18 cellular contexts compared by ENCODE assay signal in genomic region chr16:61289141-61289540, GRCh38.
A peak's percentile ranks its signal among the peaks of the same experiment; 100 is the strongest.
DNase-seq lines count a peak whose midpoint lies in the region; ATAC-seq, FAIRE-seq and TF ChIP-seq lines count a peak whose summit lies in the region.
"Had no signal": no experiment of that assay in that cellular context is flagged by ENCODE, and none has a peak within 500 bp of the region (broad histone marks: within the 10 kb centered on the region; RNA-seq: fewer than 3 reads in every experiment).

No MANE protein-coding gene starts in this region.

- no peak for TF ChIP-seq POLR2A in H54 (IDR thresholded peaks at IDR 0.05; ENCODE audit: low read depth, low read length)

- DNase-seq in MV-4-11 (lab: John Stamatoyannopoulos, UW) (peak; percentile 32), foreskin melanocyte (peak; percentile 76), NCI-H82 (lab: John Stamatoyannopoulos, UW) (no peak), H54 (ENCODE audit: insufficient read length, low spot score) (no peak)
- DNase-seq in stimulated activated CD4-positive, alpha-beta T cell treated with anti-CD3 and anti-CD28 coated beads, Interleukin-15, amount 100 ng/mL, for 24 hours, result no peak
- DNase-seq: BE2C, Calu3, DMS 273 treated with DMSO at 0.1 percent for 48 hours, HCEC 1CT, HFFc6, Karpas-422 had no signal

- H3K27ac ChIP-seq in BLaER1, result no peak overlapping the region
- H3K27ac ChIP-seq: HL-60 had no signal

- peaks cover 7% of the 10 kb centered on the region; the same call in 1 of the 2 replicates for H3K4me1 ChIP-seq in BLaER1
- H3K4me1 ChIP-seq: BE2C had no signal

- no peaks in the 10 kb centered on the region for H3K9me3 ChIP-seq in BLaER1
- H3K9me3 ChIP-seq: BE2C had no signal

- FAIRE-seq in H54 (lab: Jason Lieb, UNC), result no peak
- FAIRE-seq: A204.1, GM12878, H1, K562 had no signal

- no peak overlapping the region for H3K9ac ChIP-seq in BLaER1

- H3K36me3 ChIP-seq in BLaER1, result no peaks in the 10 kb centered on the region
- H3K36me3 ChIP-seq: BE2C had no signal

- no peaks in the 10 kb centered on the region for H3K27me3 ChIP-seq in BLaER1
- H3K27me3 ChIP-seq: BE2C had no signal

- no peak overlapping the region for H3K4me3 ChIP-seq in BLaER1
- H3K4me3 ChIP-seq: GM12878, K562 had no signal

- peak overlapping the region; percentile 12; the same call in 1 of the 2 replicates for H3K4me2 ChIP-seq in BLaER1

- no peak for ATAC-seq in GM18870 (IDR thresholded peaks at IDR 0.05; ENCODE audit: unreplicated experiment)
- ATAC-seq: GM12878, K562 had no signal

- H4K20me1 ChIP-seq in BLaER1, result no peaks in the 10 kb centered on the region

Comparison
In these comparisons a context has a peak if more than half of its experiments do, and no peak if none do; other contexts are left out.
1. DNase-seq: peak in MV-4-11 (single experiment) and foreskin melanocyte (single experiment); none in stimulated activated CD4-positive, alpha-beta T cell treated with anti-CD3 and anti-CD28 coated beads, Interleukin-15, amount 100 ng/mL, for 24 hours (single experiment), NCI-H82 (single experiment) and H54 (single experiment).